1 cellular context compared by ENCODE assay signal in the genomic region with DNA sequence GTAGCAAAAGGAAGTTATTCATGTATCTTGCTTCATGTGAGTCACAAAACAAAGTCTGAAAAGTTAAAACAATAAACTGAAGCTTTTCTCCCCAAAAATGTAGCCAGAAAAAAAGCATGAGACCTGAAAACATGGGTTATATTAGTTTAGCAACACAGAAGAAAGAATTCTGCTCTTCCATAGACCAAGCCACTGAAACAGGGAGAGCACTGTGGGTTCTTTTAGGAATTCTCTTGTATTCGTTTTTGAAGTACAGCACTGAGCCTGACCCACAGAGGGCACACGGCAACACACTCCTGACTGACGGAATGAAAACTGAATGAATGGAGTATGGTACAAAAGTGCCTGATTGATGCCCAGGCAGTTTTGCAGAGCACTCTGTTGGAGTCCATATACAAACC.
TF ChIP-seq lines count a peak whose summit lies in the region.

No MANE protein-coding gene starts in this region.

TF ChIP-seq in SK-N-SH, 30 proteins besides CTCF, POLR2A, EP300 and RAD21 (continued from another document):
- TF ChIP-seq, protein P1, sequence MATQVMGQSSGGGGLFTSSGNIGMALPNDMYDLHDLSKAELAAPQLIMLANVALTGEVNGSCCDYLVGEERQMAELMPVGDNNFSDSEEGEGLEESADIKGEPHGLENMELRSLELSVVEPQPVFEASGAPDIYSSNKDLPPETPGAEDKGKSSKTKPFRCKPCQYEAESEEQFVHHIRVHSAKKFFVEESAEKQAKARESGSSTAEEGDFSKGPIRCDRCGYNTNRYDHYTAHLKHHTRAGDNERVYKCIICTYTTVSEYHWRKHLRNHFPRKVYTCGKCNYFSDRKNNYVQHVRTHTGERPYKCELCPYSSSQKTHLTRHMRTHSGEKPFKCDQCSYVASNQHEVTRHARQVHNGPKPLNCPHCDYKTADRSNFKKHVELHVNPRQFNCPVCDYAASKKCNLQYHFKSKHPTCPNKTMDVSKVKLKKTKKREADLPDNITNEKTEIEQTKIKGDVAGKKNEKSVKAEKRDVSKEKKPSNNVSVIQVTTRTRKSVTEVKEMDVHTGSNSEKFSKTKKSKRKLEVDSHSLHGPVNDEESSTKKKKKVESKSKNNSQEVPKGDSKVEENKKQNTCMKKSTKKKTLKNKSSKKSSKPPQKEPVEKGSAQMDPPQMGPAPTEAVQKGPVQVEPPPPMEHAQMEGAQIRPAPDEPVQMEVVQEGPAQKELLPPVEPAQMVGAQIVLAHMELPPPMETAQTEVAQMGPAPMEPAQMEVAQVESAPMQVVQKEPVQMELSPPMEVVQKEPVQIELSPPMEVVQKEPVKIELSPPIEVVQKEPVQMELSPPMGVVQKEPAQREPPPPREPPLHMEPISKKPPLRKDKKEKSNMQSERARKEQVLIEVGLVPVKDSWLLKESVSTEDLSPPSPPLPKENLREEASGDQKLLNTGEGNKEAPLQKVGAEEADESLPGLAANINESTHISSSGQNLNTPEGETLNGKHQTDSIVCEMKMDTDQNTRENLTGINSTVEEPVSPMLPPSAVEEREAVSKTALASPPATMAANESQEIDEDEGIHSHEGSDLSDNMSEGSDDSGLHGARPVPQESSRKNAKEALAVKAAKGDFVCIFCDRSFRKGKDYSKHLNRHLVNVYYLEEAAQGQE (IDR thresholded peaks at IDR 0.05; ENCODE audit: low read depth, low read length): no peak
- TF ChIP-seq GATA2 (CRISPR knock-in tag; IDR thresholded peaks at IDR 0.05) (no peak), TAF1 (IDR thresholded peaks at IDR 0.05; ENCODE audit: borderline replicate concordance, low read depth, low read length) (no peak), FOXM1 (IDR thresholded peaks at IDR 0.05; ENCODE audit: low read depth) (no peak), JUND (IDR thresholded peaks at IDR 0.05) (no peak), NFIC (IDR thresholded peaks at IDR 0.05; ENCODE audit: borderline replicate concordance) (no peak), YY1 (IDR thresholded peaks at IDR 0.05; ENCODE audit: low read depth) (no peak), TEAD4 (IDR thresholded peaks at IDR 0.05; ENCODE audit: borderline replicate concordance, insufficient read depth) (no peak), ELF1 (IDR thresholded peaks at IDR 0.05) (no peak), GABPA (IDR thresholded peaks at IDR 0.05; ENCODE audit: low read depth) (no peak)
- TF ChIP-seq, protein P2, sequence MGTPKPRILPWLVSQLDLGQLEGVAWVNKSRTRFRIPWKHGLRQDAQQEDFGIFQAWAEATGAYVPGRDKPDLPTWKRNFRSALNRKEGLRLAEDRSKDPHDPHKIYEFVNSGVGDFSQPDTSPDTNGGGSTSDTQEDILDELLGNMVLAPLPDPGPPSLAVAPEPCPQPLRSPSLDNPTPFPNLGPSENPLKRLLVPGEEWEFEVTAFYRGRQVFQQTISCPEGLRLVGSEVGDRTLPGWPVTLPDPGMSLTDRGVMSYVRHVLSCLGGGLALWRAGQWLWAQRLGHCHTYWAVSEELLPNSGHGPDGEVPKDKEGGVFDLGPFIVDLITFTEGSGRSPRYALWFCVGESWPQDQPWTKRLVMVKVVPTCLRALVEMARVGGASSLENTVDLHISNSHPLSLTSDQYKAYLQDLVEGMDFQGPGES (IDR thresholded peaks at IDR 0.05; ENCODE audit: low read depth, low read length): no peak
- TF ChIP-seq, protein P3, sequence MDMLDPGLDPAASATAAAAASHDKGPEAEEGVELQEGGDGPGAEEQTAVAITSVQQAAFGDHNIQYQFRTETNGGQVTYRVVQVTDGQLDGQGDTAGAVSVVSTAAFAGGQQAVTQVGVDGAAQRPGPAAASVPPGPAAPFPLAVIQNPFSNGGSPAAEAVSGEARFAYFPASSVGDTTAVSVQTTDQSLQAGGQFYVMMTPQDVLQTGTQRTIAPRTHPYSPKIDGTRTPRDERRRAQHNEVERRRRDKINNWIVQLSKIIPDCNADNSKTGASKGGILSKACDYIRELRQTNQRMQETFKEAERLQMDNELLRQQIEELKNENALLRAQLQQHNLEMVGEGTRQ (IDR thresholded peaks at IDR 0.05; ENCODE audit: borderline replicate concordance, low read depth, low read length): no peak
- TF ChIP-seq, protein P4, sequence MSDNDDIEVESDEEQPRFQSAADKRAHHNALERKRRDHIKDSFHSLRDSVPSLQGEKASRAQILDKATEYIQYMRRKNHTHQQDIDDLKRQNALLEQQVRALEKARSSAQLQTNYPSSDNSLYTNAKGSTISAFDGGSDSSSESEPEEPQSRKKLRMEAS (IDR thresholded peaks at IDR 0.05; ENCODE audit: low read depth): no peak
TF ChIP-seq in SK-N-SH: peak in this region for 0.
